8 cellular contexts compared by ENCODE assay signal in genomic region chr10:16436367-16436757, GRCh38. TPM values are rescaled to one million over a fixed set of nuclear protein-coding genes. Genes with fewer than 3 reads are reported as not detected.
A peak's percentile ranks its signal among the peaks of the same experiment; 100 is the strongest.
DNase-seq lines count a peak whose midpoint lies in the region; ATAC-seq and TF ChIP-seq lines count a peak whose summit lies in the region.

No MANE protein-coding gene starts in this region.

- H3K27ac ChIP-seq in CD4-positive, alpha-beta T cell (ENCODE audit: low read depth, low read length) = peak overlapping the region; percentile 57
- peak overlapping the region; percentile 58 for H3K27ac ChIP-seq in smooth muscle cell (ENCODE audit: low read depth)

- no peak overlapping the region for H3K9ac ChIP-seq in smooth muscle cell (ENCODE audit: low read depth)

- no peaks in the 10 kb centered on the region for H3K27me3 Mint-ChIP-seq in CD4-positive, alpha-beta T cell

- peaks cover 36% of the 10 kb centered on the region for H3K36me3 Mint-ChIP-seq in CD4-positive, alpha-beta T cell (ENCODE audit: low read depth)

- ATAC-seq in CD4-positive, alpha-beta T cell (ENCODE audit: poor library complexity) = peak; percentile 23
- ATAC-seq in GM19463 (IDR thresholded peaks at IDR 0.05; ENCODE audit: unreplicated experiment) (peak; percentile 4), HG03460 (IDR thresholded peaks at IDR 0.05; ENCODE audit: unreplicated experiment) (peak; percentile 11)

- H3K27me3 ChIP-seq in CD4-positive, alpha-beta T cell (ENCODE audit: control insufficient read depth, insufficient read depth, low read length) = no peaks in the 10 kb centered on the region
- peaks cover 4% of the 10 kb centered on the region for H3K27me3 ChIP-seq in smooth muscle cell (ENCODE audit: low read depth)

- H3K4me2 ChIP-seq in smooth muscle cell = peak overlapping the region; percentile 82

- peak overlapping the region; percentile 57 for H3K4me3 ChIP-seq in smooth muscle cell

- no peak for TF ChIP-seq CTCF in CD4-positive, alpha-beta T cell (IDR thresholded peaks at IDR 0.05)
- no peak for TF ChIP-seq CTCF in smooth muscle cell (IDR thresholded peaks at IDR 0.05; ENCODE audit: borderline replicate concordance, insufficient read depth, poor library complexity, severe bottlenecking)

- whole genome bisulfite sequencing in smooth muscle cell (ENCODE audit: low lambda C conversion rate) = 3% methylated on average over 9 of the region's 9 CpGs

- intact Hi-C loops in CD4-positive, alpha-beta T cell (cut with DNase I, micrococcal nuclease) = loop anchor here (5.0 to 10.0 kb wide), 5 partner anchors 381 to 1272 kb away; partner anchors contain the start of genes MINDY3 (in 1 of the 2), NMT2 (in 1 of the 2) and RSU1 (in 1 of the 2)

- peaks cover 14% of the 10 kb centered on the region for H3K4me1 ChIP-seq in smooth muscle cell (ENCODE audit: low read depth)

- no peaks in the 10 kb centered on the region for H3K9me3 Mint-ChIP-seq in CD4-positive, alpha-beta T cell

- peaks cover 13% of the 10 kb centered on the region for H3F3A ChIP-seq in smooth muscle cell (ENCODE audit: low read depth)

- CTCF ChIA-PET in CD4-positive, alpha-beta T cell (lab: Charles Lee) = no interaction called here

- H3K4me1 Mint-ChIP-seq in CD4-positive, alpha-beta T cell (ENCODE audit: low read depth) = peaks cover 41% of the 10 kb centered on the region

- peak in 7 of 10 experiments; percentile 1 to 36 (median 15) for DNase-seq in CD4-positive, alpha-beta T cell
- peak; percentile 56 for DNase-seq in activated CD8-positive, alpha-beta memory T cell treated with anti-CD3 and anti-CD28 coated beads, Interleukin-2, amount 50 U/mL, for 48 hours
- DNase-seq in hepatic stellate cell (ENCODE audit: low spot score) (peak; percentile 5), smooth muscle cell (lab: John Stamatoyannopoulos, UW; ENCODE audit: unreplicated experiment) (no peak), NCI-H2107 (lab: John Stamatoyannopoulos, UW) (no peak), NCI-H2171 treated with DMSO at 0.1 percent for 48 hours (lab: John Stamatoyannopoulos, UW) (no peak)

- no peaks in the 10 kb centered on the region for H3K36me3 ChIP-seq in smooth muscle cell (ENCODE audit: low read depth)

- peak overlapping the region; percentile 68 for H2AFZ ChIP-seq in smooth muscle cell (ENCODE audit: low read depth)

- H3K9me3 ChIP-seq in CD4-positive, alpha-beta T cell (ENCODE audit: control insufficient read depth, low read length) = no peaks in the 10 kb centered on the region
- H3K9me3 ChIP-seq in smooth muscle cell (replicated peaks; ENCODE audit: low read depth) = no peaks in the 10 kb centered on the region

- peak overlapping the region; percentile 91 for H3K4me3 Mint-ChIP-seq in CD4-positive, alpha-beta T cell

- H4K20me1 ChIP-seq in smooth muscle cell (ENCODE audit: low read depth) = no peaks in the 10 kb centered on the region

- POLR2A ChIA-PET in CD4-positive, alpha-beta T cell (lab: Charles Lee) = interaction anchor here (1.0 to 1.7 kb wide), 5 partner anchors 85 to 1207 kb away, joined by 3 to 22 read pairs (median 4); partner anchors contain the start of genes MINDY3, RSU1 and STAM

- peak overlapping the region; percentile 80 for H3K27ac Mint-ChIP-seq in CD4-positive, alpha-beta T cell

- H3K79me2 ChIP-seq in smooth muscle cell (ENCODE audit: low read depth) = no peaks in the 10 kb centered on the region

RNA-seq across cellular contexts. Expression of gene PTER, which starts 0.4 kb away (rescaled TPM):
- total RNA-seq in CD4-positive, alpha-beta T cell = 1 to 10 TPM; 8.2 to 9.7 TPM
- 15.3 and 23.0 TPM in 2 replicates for total RNA-seq in smooth muscle cell
- polyA plus RNA-seq in smooth muscle cell = 8.4 and 8.9 TPM in 2 replicates

Comparison
In these comparisons a context has a peak if more than half of its experiments do, and no peak if none do; other contexts are left out.
1. DNase-seq: peak in CD4-positive, alpha-beta T cell (7 of 10), activated CD8-positive, alpha-beta memory T cell treated with anti-CD3 and anti-CD28 coated beads, Interleukin-2, amount 50 U/mL, for 48 hours (single experiment) and hepatic stellate cell (single experiment); none in smooth muscle cell (single experiment), NCI-H2107 (single experiment) and NCI-H2171 treated with DMSO at 0.1 percent for 48 hours (single experiment).
2. Peak in every context shown above with its lines, with median percentiles within 50 percentile points of each other: ATAC-seq.